ENCODE assay signal across 8 cellular contexts in genomic region chr9:87324613-87325194, GRCh38.
DNase-seq lines count a peak whose midpoint lies in the region; ATAC-seq, FAIRE-seq and TF ChIP-seq lines count a peak whose summit lies in the region.

No MANE protein-coding gene starts in this region.

- no peaks in the 10 kb centered on the region for H3K4me1 ChIP-seq in CD4-positive, CD25-positive, alpha-beta regulatory T cell (ENCODE audit: control insufficient read depth, insufficient read depth, low read length, poor library complexity, severe bottlenecking)
- peaks cover 5% of the 10 kb centered on the region for H3K4me1 ChIP-seq in left ventricle myocardium inferior
- no peaks in the 10 kb centered on the region for H3K4me1 ChIP-seq in spleen

- peak; percentile 73 for FAIRE-seq in GM19239 (lab: Jason Lieb, UNC)

- no peaks in the 10 kb centered on the region for H3K36me3 ChIP-seq in CD4-positive, CD25-positive, alpha-beta regulatory T cell (ENCODE audit: control insufficient read depth, insufficient read depth, low read length)
- H3K36me3 ChIP-seq in left ventricle myocardium inferior (no peaks in the 10 kb centered on the region), spleen (no peaks in the 10 kb centered on the region)

- H3K4me3 ChIP-seq in CD4-positive, CD25-positive, alpha-beta regulatory T cell (ENCODE audit: low read depth, low read length), result no peak overlapping the region
- H3K4me3 ChIP-seq in left ventricle myocardium inferior (no peak overlapping the region), spleen (no peak overlapping the region)

- no peaks in the 10 kb centered on the region for H3K27me3 ChIP-seq in CD4-positive, CD25-positive, alpha-beta regulatory T cell (ENCODE audit: control insufficient read depth, insufficient read depth, low read length)
- H3K27me3 ChIP-seq in left ventricle myocardium inferior (ENCODE audit: low read depth), result peaks cover 10% of the 10 kb centered on the region
- H3K27me3 ChIP-seq in spleen (replicated peaks in 1 of 7), result peaks cover 0 to 12% (median 0%) of the 10 kb centered on the region in 7 donors

- peaks cover 5% of the 10 kb centered on the region for H3K27me3 Mint-ChIP-seq in CD4-positive, CD25-positive, alpha-beta regulatory T cell

- no peaks in the 10 kb centered on the region for H3K9me3 Mint-ChIP-seq in CD4-positive, CD25-positive, alpha-beta regulatory T cell

- no peaks in the 10 kb centered on the region for H3K4me1 Mint-ChIP-seq in CD4-positive, CD25-positive, alpha-beta regulatory T cell

- ATAC-seq in CD4-positive, CD25-positive, alpha-beta regulatory T cell (ENCODE audit: low read depth in 2 of 2), result no peak
- no peak for ATAC-seq in HG02642 (IDR thresholded peaks at IDR 0.05; ENCODE audit: poor library complexity, unreplicated experiment)

- DNase-seq in CD4-positive, CD25-positive, alpha-beta regulatory T cell, result peak in 2 of 3 donors; percentile 24 to 43
- DNase-seq in GM19239 (ENCODE audit: insufficient read length, low spot score) (peak; percentile 44), NCI-H1417 treated with DMSO at 0.1 percent for 48 hours (lab: John Stamatoyannopoulos, UW) (peak; percentile 3), amniotic epithelial cell (ENCODE audit: low read depth) (peak; percentile 75), left ventricle myocardium inferior (no peak), spleen (no peak)
- DNase-seq in stimulated activated CD4-positive, alpha-beta T cell treated with anti-CD3 and anti-CD28 coated beads, Interleukin-4, amount 100 ng/mL, for 1 hour, result no peak

- H3K9me3 ChIP-seq in CD4-positive, CD25-positive, alpha-beta regulatory T cell (ENCODE audit: control insufficient read depth in 2 of 2, low read length in 2 of 2), result no peaks in the 10 kb centered on the region
- H3K9me3 ChIP-seq in left ventricle myocardium inferior (replicated peaks) (no peaks in the 10 kb centered on the region), spleen (no peaks in the 10 kb centered on the region)

- intact Hi-C loops in left ventricle myocardium inferior (cut with micrococcal nuclease) (loop anchor here (5.0 kb wide), 2 partner anchors 837 to 892 kb away; no protein-coding TSS in a partner anchor), spleen (cut with DNase I; ENCODE audit: low total_unique reads) (loop anchor here (5.0 kb wide), 2 partner anchors 837 to 892 kb away; no protein-coding TSS in a partner anchor)

- WGBS in spleen, 5 donors, result 2 to 6% (median 3%) methylated on average over 5 of the region's 5 CpGs

- H3K36me3 Mint-ChIP-seq in CD4-positive, CD25-positive, alpha-beta regulatory T cell, result no peaks in the 10 kb centered on the region

- H3K27ac ChIP-seq in CD4-positive, CD25-positive, alpha-beta regulatory T cell (ENCODE audit: insufficient read depth, low read length, poor library complexity, severe bottlenecking), result no peak overlapping the region
- H3K27ac ChIP-seq in left ventricle myocardium inferior (replicated peaks) (no peak overlapping the region), spleen (no peak overlapping the region)

- no peak overlapping the region for H3K27ac Mint-ChIP-seq in CD4-positive, CD25-positive, alpha-beta regulatory T cell

- peak; percentile 83 for TF ChIP-seq CTCF in left ventricle myocardium inferior (IDR thresholded peaks at IDR 0.05; ENCODE audit: borderline replicate concordance)
- peak; percentile 53 to 88 (median 80) for TF ChIP-seq CTCF in spleen (IDR thresholded peaks at IDR 0.05 in 8 of 11, conservative IDR thresholded peaks at IDR 0.05 in 3 of 11)

- H3K4me3 Mint-ChIP-seq in CD4-positive, CD25-positive, alpha-beta regulatory T cell, result no peak overlapping the region

- TF ChIP-seq POLR2A in spleen (IDR thresholded peaks at IDR 0.05), result no peak

Comparison
In these comparisons a context has a peak if more than half of its experiments do, and no peak if none do; other contexts are left out.
1. DNase-seq: peak in CD4-positive, CD25-positive, alpha-beta regulatory T cell (2 of 3), GM19239 (single experiment), NCI-H1417 treated with DMSO at 0.1 percent for 48 hours (single experiment) and amniotic epithelial cell (single experiment); none in left ventricle myocardium inferior (single experiment), spleen (single experiment) and stimulated activated CD4-positive, alpha-beta T cell treated with anti-CD3 and anti-CD28 coated beads, Interleukin-4, amount 100 ng/mL, for 1 hour (single experiment).